In the genomic region with DNA sequence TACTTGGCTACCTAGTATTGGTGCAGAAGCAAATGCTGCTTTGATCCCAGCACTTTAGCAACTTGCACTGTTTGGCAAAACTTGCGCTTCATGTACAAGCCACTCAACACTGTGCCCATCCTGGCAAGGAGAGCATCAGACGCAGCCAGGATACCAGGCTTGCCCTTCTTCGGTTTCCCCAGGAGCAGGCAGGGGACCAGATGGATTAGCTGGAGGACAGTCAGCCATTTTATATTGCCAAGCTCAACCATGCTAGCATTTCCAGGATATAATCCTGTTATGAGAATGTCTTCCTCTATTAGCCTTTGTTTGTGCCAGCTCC, we compare ENCODE assay signal across 8 cellular contexts.
DNase-seq lines count a peak whose midpoint lies in the region; ATAC-seq and TF ChIP-seq lines count a peak whose summit lies in the region.

No MANE protein-coding gene starts in this region.

- no peak overlapping the region for H3K27ac Mint-ChIP-seq in activated CD4-positive, alpha-beta T cell treated with anti-CD3 and anti-CD28 coated beads, Interleukin-2, amount 10 ng/mL, durations not matched to agents 24 days and 14 days

- no peak for DNase-seq in activated CD4-positive, alpha-beta T cell treated with anti-CD3 and anti-CD28 coated beads, Interleukin-2, amount 10 ng/mL, durations not matched to agents 24 days and 14 days
- DNase-seq in activated CD4-positive, alpha-beta T cell treated with anti-CD3 and anti-CD28 coated beads for 1 hour: no peak
- DNase-seq in cerebellar cortex (ENCODE audit: low spot score): peak; percentile 94
- no peak for DNase-seq in stimulated activated CD4-positive, alpha-beta T cell treated with anti-CD3 and anti-CD28 coated beads, Interleukin-1b, Interleukin-23, amount 100 ng/mL, for 48 hours
- no peak for DNase-seq in upper lobe of right lung
- no peak for DNase-seq in ecto neural progenitor cell (ENCODE audit: low spot score)

- no peak overlapping the region for H3K9ac ChIP-seq in rectal smooth muscle tissue (ENCODE audit: low read length)

- ATAC-seq in HG03442 (IDR thresholded peaks at IDR 0.05; ENCODE audit: unreplicated experiment): peak; percentile 7
- no peak for ATAC-seq in upper lobe of right lung

- H3K4me1 ChIP-seq in rectal smooth muscle tissue (ENCODE audit: control insufficient read depth, insufficient read depth, low read length): peaks cover 6% of the 10 kb centered on the region
- H3K4me1 ChIP-seq in upper lobe of right lung: peaks cover 8% of the 10 kb centered on the region

- H3K4me3 Mint-ChIP-seq in activated CD4-positive, alpha-beta T cell treated with anti-CD3 and anti-CD28 coated beads, Interleukin-2, amount 10 ng/mL, durations not matched to agents 24 days and 14 days: peak overlapping the region; percentile 59

- TF ChIP-seq CTCF in upper lobe of right lung (IDR thresholded peaks at IDR 0.05): no peak

- no peaks in the 10 kb centered on the region for H3K9me3 Mint-ChIP-seq in activated CD4-positive, alpha-beta T cell treated with anti-CD3 and anti-CD28 coated beads, Interleukin-2, amount 10 ng/mL, durations not matched to agents 24 days and 14 days

- peaks cover 11% of the 10 kb centered on the region for H3K4me1 Mint-ChIP-seq in activated CD4-positive, alpha-beta T cell treated with anti-CD3 and anti-CD28 coated beads, Interleukin-2, amount 10 ng/mL, durations not matched to agents 24 days and 14 days

- H3K27me3 ChIP-seq in rectal smooth muscle tissue (ENCODE audit: control insufficient read depth, insufficient read depth, low read length) (no peaks in the 10 kb centered on the region), upper lobe of right lung (no peaks in the 10 kb centered on the region)

- no peaks in the 10 kb centered on the region for H3K27me3 Mint-ChIP-seq in activated CD4-positive, alpha-beta T cell treated with anti-CD3 and anti-CD28 coated beads, Interleukin-2, amount 10 ng/mL, durations not matched to agents 24 days and 14 days

- intact Hi-C loops in activated CD4-positive, alpha-beta T cell treated with anti-CD3 and anti-CD28 coated beads, Interleukin-2, amount 10 ng/mL, durations not matched to agents 24 days and 14 days (cut with micrococcal nuclease): no loop called here
- intact Hi-C loops in upper lobe of right lung (cut with DNase I): no loop called here

- H3K27ac ChIP-seq in rectal smooth muscle tissue (ENCODE audit: low read depth, low read length): peak overlapping the region; percentile 6
- no peak overlapping the region for H3K27ac ChIP-seq in upper lobe of right lung

- H3K36me3 ChIP-seq in rectal smooth muscle tissue (ENCODE audit: control insufficient read depth, insufficient read depth, low read length) (no peaks in the 10 kb centered on the region), upper lobe of right lung (no peaks in the 10 kb centered on the region)

- no peaks in the 10 kb centered on the region for H3K9me3 ChIP-seq in upper lobe of right lung

- no peaks in the 10 kb centered on the region for H3K36me3 Mint-ChIP-seq in activated CD4-positive, alpha-beta T cell treated with anti-CD3 and anti-CD28 coated beads, Interleukin-2, amount 10 ng/mL, durations not matched to agents 24 days and 14 days (ENCODE audit: low read depth)

- H3K4me3 ChIP-seq in rectal smooth muscle tissue (ENCODE audit: low read length) (no peak overlapping the region), upper lobe of right lung (no peak overlapping the region)
